Comparison of ENCODE assay signal across 18 cellular contexts in the genomic region with DNA sequence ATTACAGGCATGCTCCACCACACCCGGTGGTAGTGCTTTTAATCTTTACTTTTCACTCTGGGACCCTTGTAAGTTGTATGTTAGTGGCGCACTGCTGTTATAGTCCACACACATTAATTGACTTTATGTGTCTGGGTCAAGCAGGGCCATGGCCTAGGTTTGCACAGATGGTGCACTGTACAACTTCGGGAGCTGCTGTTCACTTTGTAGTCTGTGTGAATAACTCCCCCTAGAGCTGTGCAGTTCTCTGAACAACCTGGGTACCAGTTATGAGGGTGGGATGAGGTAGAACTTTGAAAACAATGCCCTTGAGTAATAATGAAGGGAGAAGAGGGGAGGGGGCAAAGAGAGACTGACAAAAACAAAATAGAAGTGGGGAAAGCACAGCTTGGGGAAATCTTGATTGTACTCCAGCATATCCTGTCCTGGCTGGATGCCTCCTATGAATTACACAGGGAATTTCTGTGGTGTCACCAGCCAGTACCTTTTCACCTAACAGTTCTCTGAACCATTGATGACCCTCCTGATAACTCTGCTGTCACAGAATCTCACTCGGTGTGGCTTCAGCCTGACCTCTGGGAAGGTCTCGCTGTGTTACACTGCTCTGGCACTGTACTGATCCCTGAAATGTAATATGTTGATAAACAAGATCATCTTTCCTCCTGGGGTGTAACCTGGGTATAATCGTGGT. TPM values are rescaled to one million over a fixed set of nuclear protein-coding genes. Genes with fewer than 3 reads are reported as not detected.
DNase-seq lines count a peak whose midpoint lies in the region; ATAC-seq, FAIRE-seq and TF ChIP-seq lines count a peak whose summit lies in the region.
"Had no signal": no experiment of that assay in that cellular context is flagged by ENCODE, and none has a peak within 500 bp of the region (broad histone marks: within the 10 kb centered on the region; RNA-seq: fewer than 3 reads in every experiment).

No MANE protein-coding gene starts in this region.

- H3K27me3 Mint-ChIP-seq in Caco-2 (ENCODE audit: insufficient read depth, unreplicated experiment): no peaks in the 10 kb centered on the region
- H3K27me3 Mint-ChIP-seq: T-helper 17 cell had no signal

- intact Hi-C loops in Caco-2 (cut with micrococcal nuclease; ENCODE audit: unreplicated experiment) (loop anchor here (10.0 kb wide), 1 partner anchor 143 kb away; no protein-coding TSS in a partner anchor), adrenal gland (cut with DNase I) (loop anchor here in 1 of 2 donors (10.0 kb wide), 2 partner anchors 73 to 143 kb away; no protein-coding TSS in a partner anchor)

- TF ChIP-seq CTCF in Caco-2 (IDR thresholded peaks at IDR 0.05; ENCODE audit: insufficient read depth in 1 of 2, low read depth in 1 of 2, low read length in 1 of 2, severe bottlenecking in 1 of 2, unreplicated experiment in 1 of 2) (no peak), adrenal gland (IDR thresholded peaks at IDR 0.05) (no peak)

- H3K27ac Mint-ChIP-seq in Caco-2 (ENCODE audit: unreplicated experiment): no peak overlapping the region
- H3K27ac Mint-ChIP-seq: activated naive CD8-positive, alpha-beta T cell treated with anti-CD3 and anti-CD28 coated beads, Interleukin-2, amount 10 ng/mL, durations not matched to agents 7 days and 5 days; mesothelial cell of epicardium; T-helper 17 cell had no signal

- H3K9me3 Mint-ChIP-seq in Caco-2 (ENCODE audit: unreplicated experiment): no peaks in the 10 kb centered on the region
- H3K9me3 Mint-ChIP-seq: activated naive CD8-positive, alpha-beta T cell treated with anti-CD3 and anti-CD28 coated beads, Interleukin-2, amount 10 ng/mL, durations not matched to agents 7 days and 5 days; mesothelial cell of epicardium had no signal

- TSS peak; percentile 37 for BruUV-seq in Caco-2 (replicated peaks; lab: Mats Ljungman, UMichigan)

- ATAC-seq in GM18867 (IDR thresholded peaks at IDR 0.05; ENCODE audit: unreplicated experiment): no peak
- ATAC-seq: T-helper 17 cell had no signal

- CTCF ChIA-PET in Caco-2 (lab: Charles Lee): no interaction called here

- H3K4me3 ChIP-seq in Caco-2 (ENCODE audit: low read depth, low read length): no peak overlapping the region
- peak overlapping the region; percentile 90; the same call in 1 of the 2 replicates for H3K4me3 ChIP-seq in HUES64 (ENCODE audit: low read length)
- peak overlapping the region; percentile 79 to 80 for H3K4me3 ChIP-seq in duodenal mucosa (ENCODE audit: low read depth in 1 of 2, low read length in 2 of 2)
- peak overlapping the region in 1 of 2 donors; percentile 68 for H3K4me3 ChIP-seq in muscle layer of colon (ENCODE audit: low read depth in 1 of 2, low read length in 2 of 2)
- H3K4me3 ChIP-seq in adrenal gland: peak overlapping the region in 1 of 4 donors; percentile 75
- H3K4me3 ChIP-seq in small intestine (ENCODE audit: low read depth in 1 of 2, low read length in 2 of 2): peak overlapping the region in 1 of 2 donors; percentile 64
- H3K4me3 ChIP-seq: spleen had no signal

- H3K4me1 Mint-ChIP-seq in Caco-2 (ENCODE audit: low read depth, unreplicated experiment): no peaks in the 10 kb centered on the region

- H3K27ac ChIP-seq in HUES64 (ENCODE audit: low read depth, low read length): no peak overlapping the region
- no peak overlapping the region for H3K27ac ChIP-seq in duodenal mucosa (ENCODE audit: low read depth, low read length)
- H3K27ac ChIP-seq in muscle layer of colon (ENCODE audit: low read depth, low read length): peak overlapping the region; percentile 94
- H3K27ac ChIP-seq in adrenal gland: peak overlapping the region in 2 of 5 donors; percentile 85 to 90
- no peak overlapping the region for H3K27ac ChIP-seq in small intestine (ENCODE audit: low read depth in 1 of 2, low read length in 1 of 2)
- H3K27ac ChIP-seq: KMS-11, spleen had no signal

- no peaks in the 10 kb centered on the region for H3K36me3 Mint-ChIP-seq in Caco-2 (ENCODE audit: insufficient read depth, unreplicated experiment)
- H3K36me3 Mint-ChIP-seq: mesothelial cell of epicardium had no signal

- peaks cover 7% of the 10 kb centered on the region; the same call in 1 of the 2 replicates for H3K4me1 ChIP-seq in Caco-2
- H3K4me1 ChIP-seq in HUES64 (ENCODE audit: insufficient read depth, low read length): peaks cover 15% of the 10 kb centered on the region
- H3K4me1 ChIP-seq in duodenal mucosa (ENCODE audit: control insufficient read depth in 1 of 2, insufficient read depth in 2 of 2, low read length in 2 of 2): peaks cover 34 to 54% of the 10 kb centered on the region in 2 donors
- H3K4me1 ChIP-seq in muscle layer of colon (ENCODE audit: insufficient read depth, low read length): peaks cover 70% of the 10 kb centered on the region
- peaks cover 34 to 65% of the 10 kb centered on the region in 2 donors for H3K4me1 ChIP-seq in adrenal gland (replicated peaks in 1 of 2)
- H3K4me1 ChIP-seq in small intestine (ENCODE audit: control insufficient read depth in 2 of 2, insufficient read depth in 1 of 2, low read depth in 1 of 2, low read length in 1 of 2): peaks cover 4 to 10% of the 10 kb centered on the region in 2 donors

- DNase-seq in Caco-2: no peak
- DNase-seq in adrenal gland: no peak
- DNase-seq in small intestine: no peak
- DNase-seq in activated T-cell treated with anti-CD3 and anti-CD28 coated beads, Interleukin-2, amount 50 U/mL, for 48 hours: no peak
- DNase-seq: activated CD4-positive, alpha-beta T cell treated with anti-CD3 and anti-CD28 coated beads for 1 hour; activated naive CD8-positive, alpha-beta T cell treated with anti-CD3 and anti-CD28 coated beads, Interleukin-2, amount 10 ng/mL, durations not matched to agents 7 days and 5 days; DMS79; occipital lobe; spleen; T-helper 17 cell had no signal

- H3K9ac ChIP-seq in HUES64 (ENCODE audit: low read depth, low read length): no peak overlapping the region
- H3K9ac ChIP-seq in duodenal mucosa (ENCODE audit: low read depth in 1 of 2, low read length in 2 of 2): peak overlapping the region; percentile 69 to 79
- H3K9ac ChIP-seq in muscle layer of colon (ENCODE audit: low read length): peak overlapping the region; percentile 72
- H3K9ac ChIP-seq: KMS-11 had no signal

- H3K27me3 ChIP-seq in Caco-2 (replicated peaks; ENCODE audit: control insufficient read depth, insufficient read depth, low read length) (no peaks in the 10 kb centered on the region), HUES64 (ENCODE audit: insufficient read depth, low read length) (peaks cover 5% of the 10 kb centered on the region; the same call in 1 of the 2 replicates), duodenal mucosa (ENCODE audit: control insufficient read depth in 1 of 2, insufficient read depth in 2 of 2, low read length in 2 of 2) (no peaks in the 10 kb centered on the region), muscle layer of colon (ENCODE audit: control insufficient read depth in 1 of 2, insufficient read depth in 2 of 2, low read length in 2 of 2) (no peaks in the 10 kb centered on the region), adrenal gland (no peaks in the 10 kb centered on the region), small intestine (ENCODE audit: control insufficient read depth in 2 of 2, insufficient read depth in 2 of 2, low read length in 2 of 2) (no peaks in the 10 kb centered on the region)

- H3K9me3 ChIP-seq in Caco-2 (no peaks in the 10 kb centered on the region), HUES64 (ENCODE audit: insufficient read depth, low read depth, low read length) (no peaks in the 10 kb centered on the region), duodenal mucosa (ENCODE audit: control insufficient read depth in 1 of 2, low read length in 2 of 2) (no peaks in the 10 kb centered on the region), muscle layer of colon (ENCODE audit: low read length) (no peaks in the 10 kb centered on the region), adrenal gland (replicated peaks in 1 of 3) (no peaks in the 10 kb centered on the region), small intestine (ENCODE audit: control insufficient read depth, low read depth) (no peaks in the 10 kb centered on the region)
- H3K9me3 ChIP-seq: spleen had no signal

- POLR2A ChIA-PET in Caco-2 (lab: Charles Lee): no interaction called here

- H3K36me3 ChIP-seq in Caco-2 (ENCODE audit: control insufficient read depth, insufficient read depth, low read length): no peaks in the 10 kb centered on the region
- H3K36me3 ChIP-seq in HUES64 (ENCODE audit: insufficient read depth, low read length): no peaks in the 10 kb centered on the region
- H3K36me3 ChIP-seq in duodenal mucosa (ENCODE audit: control insufficient read depth in 1 of 2, insufficient read depth in 2 of 2, low read length in 2 of 2): no peaks in the 10 kb centered on the region
- H3K36me3 ChIP-seq in muscle layer of colon (ENCODE audit: insufficient read depth, low read length): no peaks in the 10 kb centered on the region
- no peaks in the 10 kb centered on the region for H3K36me3 ChIP-seq in adrenal gland (replicated peaks in 1 of 2)
- H3K36me3 ChIP-seq in small intestine (ENCODE audit: control insufficient read depth in 2 of 2, insufficient read depth in 2 of 2, low read length in 2 of 2): no peaks in the 10 kb centered on the region
- H3K36me3 ChIP-seq: spleen had no signal

- TF ChIP-seq POLR2A in adrenal gland (IDR thresholded peaks at IDR 0.05): no peak

- no peak overlapping the region for H3K4me3 Mint-ChIP-seq in Caco-2 (ENCODE audit: unreplicated experiment)
- H3K4me3 Mint-ChIP-seq: activated naive CD8-positive, alpha-beta T cell treated with anti-CD3 and anti-CD28 coated beads, Interleukin-2, amount 10 ng/mL, durations not matched to agents 7 days and 5 days; mesothelial cell of epicardium; T-helper 17 cell had no signal

- no peak for FAIRE-seq in small intestine (lab: Jason Lieb, UNC)
- FAIRE-seq: H54, RCC 7860 had no signal

- 82% methylated on average over 6 of the region's 6 CpGs for WGBS in HUES64
- WGBS in adrenal gland, 4 donors: 44 to 61% (median 50%) methylated on average over 6 of the region's 6 CpGs
- 47 to 74% (median 58%) methylated on average over 6 of the region's 6 CpGs for WGBS in small intestine, 3 donors

RNA-seq across cellular contexts. Expression of a gene that starts 2.2 kb away (rescaled TPM):
- total RNA-seq in Caco-2 (2022) (12.9 and 16.2 TPM in 2 replicates), adrenal gland (100 to 1,000 TPM in 3 of 8 donors, 10 to 100 TPM in 5; 63.8 to 173 (median 69.1) TPM)
- 19.0 TPM for polyA plus RNA-seq in HUES64 (2013, experiment 1 of 2)
- 26.6 TPM for polyA plus RNA-seq in HUES64 (2013, experiment 2 of 2)
- polyA plus RNA-seq in adrenal gland (10 to 100 TPM; 63.3 to 68.7 (median 64.6) TPM), small intestine (10 to 100 TPM; 12.7 to 26.9 (median 16.8) TPM)
